Comparison of ENCODE assay signal across 21 cellular contexts in the genomic region with DNA sequence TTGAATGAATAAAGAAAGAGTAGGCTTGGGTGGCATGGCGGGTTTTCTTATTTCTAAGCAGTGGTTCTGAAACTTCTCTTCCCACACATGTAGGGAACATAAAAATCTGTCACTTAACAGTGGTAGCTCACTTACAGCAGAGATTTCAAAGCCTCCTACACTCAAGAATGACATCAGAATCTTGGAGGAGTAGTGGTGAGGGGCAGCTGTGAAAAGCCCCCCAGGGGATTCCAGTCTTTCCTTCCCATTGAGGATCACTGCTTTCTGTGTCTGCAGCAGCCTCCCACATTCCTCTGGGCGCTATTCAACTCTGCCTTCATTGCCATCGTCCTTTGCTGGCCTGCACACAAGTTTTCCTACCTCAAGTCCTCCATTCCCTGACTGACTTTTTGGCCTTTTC. TPM values are rescaled to one million over a fixed set of nuclear protein-coding genes. Genes with fewer than 3 reads are reported as not detected.
"Had no signal": no experiment of that assay in that cellular context is flagged by ENCODE, and none has a peak within 500 bp of the region (broad histone marks: within the 10 kb centered on the region; RNA-seq: fewer than 3 reads in every experiment).

No MANE protein-coding gene starts in this region.

- H3K27me3 Mint-ChIP-seq: naive thymus-derived CD4-positive, alpha-beta T cell; natural killer cell treated with Interleukin-12 subunit alpha and Interleukin-12 subunit beta and Interleukin-15 and Interleukin-18, amount 100 ng/mL, for 72 hours; stimulated activated naive B cell treated with anti-CD40 and anti-IgM and Interleukin-4, amounts not matched to agents 10 μg/mL and 1 μg/mL and 100 μg/mL, for 72 hours had no signal

- ATAC-seq: mucosa of descending colon; naive thymus-derived CD4-positive, alpha-beta T cell; natural killer cell treated with Interleukin-12 subunit alpha and Interleukin-12 subunit beta and Interleukin-15 and Interleukin-18, amount 100 ng/mL, for 72 hours; right lobe of liver; stimulated activated naive B cell treated with anti-CD40 and anti-IgM and Interleukin-4, amounts not matched to agents 10 μg/mL and 1 μg/mL and 100 μg/mL, for 72 hours; stimulated activated naive CD8-positive, alpha-beta T cell treated with anti-CD3 and anti-CD28 coated beads, Interleukin-15, Interleukin-2, amounts not matched to agents 100 U/mL and 50 U/mL, for 24 hours had no signal

- H3K36me3 Mint-ChIP-seq: natural killer cell treated with Interleukin-12 subunit alpha and Interleukin-12 subunit beta and Interleukin-15 and Interleukin-18, amount 100 ng/mL, for 72 hours had no signal

- DNase-seq: hypothalamus; immature natural killer cell; left ventricle myocardium inferior; midbrain; mucosa of descending colon; naive thymus-derived CD4-positive, alpha-beta T cell; occipital lobe; right lobe of liver; stimulated activated CD4-positive, alpha-beta T cell treated with anti-CD3 and anti-CD28 coated beads, Interleukin-1b, Interleukin-23, amount 100 ng/mL, for 48 hours; stimulated activated CD4-positive, alpha-beta T cell treated with anti-CD3 and anti-CD28 coated beads, Interleukin-2, amount 100 ng/mL, for 48 hours; stimulated activated naive B cell treated with anti-CD40 and anti-IgM and Interleukin-4, amounts not matched to agents 10 μg/mL and 1 μg/mL and 100 μg/mL, for 72 hours; stimulated activated naive CD8-positive, alpha-beta T cell treated with anti-CD3 and anti-CD28 coated beads, Interleukin-15, Interleukin-2, amounts not matched to agents 100 U/mL and 50 U/mL, for 24 hours; stomach; testis; thyroid gland; transverse colon; upper lobe of left lung had no signal

- H3K9me3 Mint-ChIP-seq: naive thymus-derived CD4-positive, alpha-beta T cell; natural killer cell treated with Interleukin-12 subunit alpha and Interleukin-12 subunit beta and Interleukin-15 and Interleukin-18, amount 100 ng/mL, for 72 hours; neural crest cell; stimulated activated naive B cell treated with anti-CD40 and anti-IgM and Interleukin-4, amounts not matched to agents 10 μg/mL and 1 μg/mL and 100 μg/mL, for 72 hours had no signal

- H3K27ac Mint-ChIP-seq: immature natural killer cell; naive thymus-derived CD4-positive, alpha-beta T cell; stimulated activated naive B cell treated with anti-CD40 and anti-IgM and Interleukin-4, amounts not matched to agents 10 μg/mL and 1 μg/mL and 100 μg/mL, for 72 hours had no signal

- H3K4me1 Mint-ChIP-seq: immature natural killer cell; naive thymus-derived CD4-positive, alpha-beta T cell; stimulated activated naive B cell treated with anti-CD40 and anti-IgM and Interleukin-4, amounts not matched to agents 10 μg/mL and 1 μg/mL and 100 μg/mL, for 72 hours had no signal

- H3K4me3 Mint-ChIP-seq: immature natural killer cell; naive thymus-derived CD4-positive, alpha-beta T cell; natural killer cell treated with Interleukin-12 subunit alpha and Interleukin-12 subunit beta and Interleukin-15 and Interleukin-18, amount 100 ng/mL, for 72 hours; neural crest cell; stimulated activated naive B cell treated with anti-CD40 and anti-IgM and Interleukin-4, amounts not matched to agents 10 μg/mL and 1 μg/mL and 100 μg/mL, for 72 hours had no signal

RNA-seq across cellular contexts. Expression of a gene that starts 8.6 kb away (rescaled TPM):
- total RNA-seq: mesenteric fat pad; myocyte; naive thymus-derived CD4-positive, alpha-beta T cell; natural killer cell treated with Interleukin-12 subunit alpha and Interleukin-12 subunit beta and Interleukin-15 and Interleukin-18, amount 100 ng/mL, for 72 hours had no signal
